Comparison of ENCODE assay signal across 1 cellular context in the genomic region with DNA sequence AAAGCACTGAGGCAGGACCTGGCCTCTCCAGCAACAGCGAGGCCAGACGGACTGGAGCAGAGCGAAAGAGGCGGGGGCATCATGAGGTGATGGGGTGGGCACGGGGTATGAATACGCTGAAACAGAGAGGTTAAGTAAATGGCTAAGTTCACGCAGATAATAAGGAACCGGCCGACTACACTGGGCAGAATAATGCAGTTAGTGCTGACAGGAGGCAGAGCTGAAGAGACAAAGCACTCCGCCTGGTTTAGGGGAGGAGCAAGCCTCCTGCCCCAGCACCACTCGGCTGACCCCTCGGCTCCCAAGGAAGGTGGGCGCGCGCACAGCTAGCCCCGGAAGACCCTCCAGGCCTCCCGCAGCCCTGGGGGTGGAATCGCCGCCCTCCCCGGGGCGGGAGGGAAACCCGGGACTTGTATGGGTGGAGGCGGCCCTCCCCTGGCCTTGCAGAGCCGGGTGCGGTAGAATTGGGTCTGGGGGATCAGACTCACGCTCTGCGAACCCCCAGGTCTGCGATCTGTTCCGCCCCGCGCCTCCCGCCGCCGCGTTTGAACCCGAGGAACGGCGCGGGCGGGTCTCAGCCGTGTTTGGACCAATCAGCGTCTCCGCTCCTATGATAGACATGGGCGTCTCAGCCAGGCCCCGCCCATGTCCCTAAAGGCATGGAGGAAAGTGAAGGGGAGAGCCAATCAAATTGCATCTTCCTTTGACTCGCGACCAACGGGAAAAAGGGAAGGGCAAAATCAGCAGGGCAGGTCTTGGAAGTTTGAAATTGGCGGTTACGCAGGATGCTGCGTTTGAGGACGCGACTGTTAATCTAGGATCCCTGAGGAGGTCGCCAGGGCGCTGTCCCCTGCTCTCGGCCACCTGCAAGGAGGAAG.
A peak's percentile ranks its signal among the peaks of the same experiment; 100 is the strongest.
TF ChIP-seq lines count a peak whose summit lies in the region.

A gene with protein sequence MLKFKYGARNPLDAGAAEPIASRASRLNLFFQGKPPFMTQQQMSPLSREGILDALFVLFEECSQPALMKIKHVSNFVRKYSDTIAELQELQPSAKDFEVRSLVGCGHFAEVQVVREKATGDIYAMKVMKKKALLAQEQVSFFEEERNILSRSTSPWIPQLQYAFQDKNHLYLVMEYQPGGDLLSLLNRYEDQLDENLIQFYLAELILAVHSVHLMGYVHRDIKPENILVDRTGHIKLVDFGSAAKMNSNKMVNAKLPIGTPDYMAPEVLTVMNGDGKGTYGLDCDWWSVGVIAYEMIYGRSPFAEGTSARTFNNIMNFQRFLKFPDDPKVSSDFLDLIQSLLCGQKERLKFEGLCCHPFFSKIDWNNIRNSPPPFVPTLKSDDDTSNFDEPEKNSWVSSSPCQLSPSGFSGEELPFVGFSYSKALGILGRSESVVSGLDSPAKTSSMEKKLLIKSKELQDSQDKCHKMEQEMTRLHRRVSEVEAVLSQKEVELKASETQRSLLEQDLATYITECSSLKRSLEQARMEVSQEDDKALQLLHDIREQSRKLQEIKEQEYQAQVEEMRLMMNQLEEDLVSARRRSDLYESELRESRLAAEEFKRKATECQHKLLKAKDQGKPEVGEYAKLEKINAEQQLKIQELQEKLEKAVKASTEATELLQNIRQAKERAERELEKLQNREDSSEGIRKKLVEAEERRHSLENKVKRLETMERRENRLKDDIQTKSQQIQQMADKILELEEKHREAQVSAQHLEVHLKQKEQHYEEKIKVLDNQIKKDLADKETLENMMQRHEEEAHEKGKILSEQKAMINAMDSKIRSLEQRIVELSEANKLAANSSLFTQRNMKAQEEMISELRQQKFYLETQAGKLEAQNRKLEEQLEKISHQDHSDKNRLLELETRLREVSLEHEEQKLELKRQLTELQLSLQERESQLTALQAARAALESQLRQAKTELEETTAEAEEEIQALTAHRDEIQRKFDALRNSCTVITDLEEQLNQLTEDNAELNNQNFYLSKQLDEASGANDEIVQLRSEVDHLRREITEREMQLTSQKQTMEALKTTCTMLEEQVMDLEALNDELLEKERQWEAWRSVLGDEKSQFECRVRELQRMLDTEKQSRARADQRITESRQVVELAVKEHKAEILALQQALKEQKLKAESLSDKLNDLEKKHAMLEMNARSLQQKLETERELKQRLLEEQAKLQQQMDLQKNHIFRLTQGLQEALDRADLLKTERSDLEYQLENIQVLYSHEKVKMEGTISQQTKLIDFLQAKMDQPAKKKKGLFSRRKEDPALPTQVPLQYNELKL (N-terminal part only) (minus strand): TSS at position 560 of the 878 bp plus-strand sequence. CDS start 1,152 bp downstream, outside the sequence.

TF ChIP-seq in HepG2, 621 proteins besides CTCF, POLR2A, EP300 and RAD21 (continued from another document and continues in another):
- TF ChIP-seq ZHX1 (CRISPR knock-in tag; IDR thresholded peaks at IDR 0.05; ENCODE audit: low read depth) (no peak), TOE1 (CRISPR knock-in tag; IDR thresholded peaks at IDR 0.05) (no peak), PCBP1 (IDR thresholded peaks at IDR 0.05; ENCODE audit: borderline replicate concordance, low read depth, low read length) (no peak), ZNF781 (CRISPR knock-in tag; IDR thresholded peaks at IDR 0.05; ENCODE audit: borderline replicate concordance, not compliant biosample characterization) (no peak), MTF2 (CRISPR knock-in tag; IDR thresholded peaks at IDR 0.05; ENCODE audit: borderline replicate concordance) (no peak), ZNF484 (CRISPR knock-in tag; IDR thresholded peaks at IDR 0.05; ENCODE audit: borderline replicate concordance, low read depth) (no peak), AKNA (CRISPR knock-in tag; IDR thresholded peaks at IDR 0.05; ENCODE audit: borderline replicate concordance) (no peak), FOXK1 (CRISPR knock-in tag; IDR thresholded peaks at IDR 0.05; ENCODE audit: borderline replicate concordance, low read depth) (no peak), HOXA5 (CRISPR knock-in tag; IDR thresholded peaks at IDR 0.05) (no peak), MED1 (CRISPR knock-in tag; IDR thresholded peaks at IDR 0.05) (no peak), ZNF777 (CRISPR knock-in tag; IDR thresholded peaks at IDR 0.05) (no peak), MYPOP (CRISPR knock-in tag; IDR thresholded peaks at IDR 0.05) (no peak; the same call in 1 of the 2 replicates), ZNF552 (CRISPR knock-in tag; IDR thresholded peaks at IDR 0.05; ENCODE audit: borderline replicate concordance) (no peak), ZNF224 (CRISPR knock-in tag; IDR thresholded peaks at IDR 0.05) (no peak), SMAD9 (CRISPR knock-in tag; IDR thresholded peaks at IDR 0.05) (no peak), HNF4A (CRISPR knock-in tag; IDR thresholded peaks at IDR 0.05) (no peak), ZNF768 (CRISPR knock-in tag; IDR thresholded peaks at IDR 0.05) (peak; percentile 34; the same call in 1 of the 2 replicates), ZNF646 (CRISPR knock-in tag; IDR thresholded peaks at IDR 0.05) (no peak), MEF2D (CRISPR knock-in tag; IDR thresholded peaks at IDR 0.05) (no peak), SNRNP70 (IDR thresholded peaks at IDR 0.05; ENCODE audit: low read depth, low read length) (no peak), SAP130 (CRISPR knock-in tag; IDR thresholded peaks at IDR 0.05; ENCODE audit: low read depth) (peak; percentile 93), CBX2 (IDR thresholded peaks at IDR 0.05; ENCODE audit: low read depth, low read length) (no peak), CBX2 (CRISPR knock-in tag; IDR thresholded peaks at IDR 0.05; ENCODE audit: low read depth) (no peak), GLI4 (CRISPR knock-in tag; IDR thresholded peaks at IDR 0.05; ENCODE audit: borderline replicate concordance) (no peak), ZNF737 (CRISPR knock-in tag; IDR thresholded peaks at IDR 0.05; ENCODE audit: borderline replicate concordance) (no peak), ZMAT3 (CRISPR knock-in tag; conservative IDR thresholded peaks at IDR 0.05) (0 out of 2 replicates have a peak, but pooled peaks have one; percentile 44), RXRA (CRISPR knock-in tag; IDR thresholded peaks at IDR 0.05) (peak; percentile 47; the same call in 1 of the 2 replicates), SMARCC2 (IDR thresholded peaks at IDR 0.05) (no peak)
- TF ChIP-seq, protein P1, sequence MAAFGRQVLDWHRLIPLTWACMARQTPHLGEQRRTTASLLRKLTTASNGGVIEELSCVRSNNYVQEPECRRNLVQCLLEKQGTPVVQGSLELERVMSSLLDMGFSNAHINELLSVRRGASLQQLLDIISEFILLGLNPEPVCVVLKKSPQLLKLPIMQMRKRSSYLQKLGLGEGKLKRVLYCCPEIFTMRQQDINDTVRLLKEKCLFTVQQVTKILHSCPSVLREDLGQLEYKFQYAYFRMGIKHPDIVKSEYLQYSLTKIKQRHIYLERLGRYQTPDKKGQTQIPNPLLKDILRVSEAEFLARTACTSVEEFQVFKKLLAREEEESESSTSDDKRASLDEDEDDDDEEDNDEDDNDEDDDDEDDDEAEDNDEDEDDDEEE (CRISPR knock-in tag; IDR thresholded peaks at IDR 0.05), result no peak
- TF ChIP-seq, protein P2, sequence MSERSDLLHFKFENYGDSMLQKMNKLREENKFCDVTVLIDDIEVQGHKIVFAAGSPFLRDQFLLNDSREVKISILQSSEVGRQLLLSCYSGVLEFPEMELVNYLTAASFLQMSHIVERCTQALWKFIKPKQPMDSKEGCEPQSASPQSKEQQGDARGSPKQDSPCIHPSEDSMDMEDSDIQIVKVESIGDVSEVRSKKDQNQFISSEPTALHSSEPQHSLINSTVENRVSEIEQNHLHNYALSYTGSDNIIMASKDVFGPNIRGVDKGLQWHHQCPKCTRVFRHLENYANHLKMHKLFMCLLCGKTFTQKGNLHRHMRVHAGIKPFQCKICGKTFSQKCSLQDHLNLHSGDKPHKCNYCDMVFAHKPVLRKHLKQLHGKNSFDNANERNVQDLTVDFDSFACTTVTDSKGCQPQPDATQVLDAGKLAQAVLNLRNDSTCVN (CRISPR knock-in tag; IDR thresholded peaks at IDR 0.05; ENCODE audit: borderline replicate concordance), result no peak
